8 cellular contexts compared by ENCODE assay signal in the genomic region with DNA sequence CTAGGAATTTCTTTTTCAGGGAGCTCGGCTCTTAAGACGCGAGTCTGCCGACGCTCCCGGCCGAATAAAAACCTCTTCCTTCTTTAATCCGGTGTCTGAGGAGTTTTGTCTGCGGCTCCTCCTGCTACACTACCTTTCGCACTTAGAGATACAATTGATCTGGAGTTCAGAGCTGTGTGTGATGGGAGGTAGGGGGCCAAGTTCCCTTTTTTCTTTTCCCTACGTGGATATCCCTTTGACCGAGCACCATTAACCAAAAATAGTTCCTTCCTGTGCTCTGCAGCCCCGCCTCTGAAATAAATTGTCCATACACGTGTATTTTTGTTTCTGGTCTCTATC. TPM values are rescaled to one million over a fixed set of nuclear protein-coding genes. Genes with fewer than 3 reads are reported as not detected.
DNase-seq lines count a peak whose midpoint lies in the region; ATAC-seq and TF ChIP-seq lines count a peak whose summit lies in the region.

No MANE protein-coding gene starts in this region.

- POLR2A ChIA-PET in activated CD8-positive, alpha-beta T cell treated with anti-CD3 and anti-CD28 coated beads, Interleukin-2, amount 10 ng/mL, durations not matched to agents 7 days and 5 days (lab: Charles Lee): interaction anchor here (0.7 to 1.7 kb wide), 10 partner anchors 9 to 162 kb away, joined by 3 to 14 read pairs (median 4); partner anchors contain the start of gene TBC1D1

- intact Hi-C loops in prostate gland (cut with DNase I): loop anchor here (2.0 to 5.0 kb wide), 3 partner anchors 23 to 151 kb away; partner anchors contain the start of gene TBC1D1

- CTCF ChIA-PET in activated CD8-positive, alpha-beta T cell treated with anti-CD3 and anti-CD28 coated beads, Interleukin-2, amount 10 ng/mL, durations not matched to agents 7 days and 5 days (lab: Charles Lee): interaction anchor here (0.9 to 1.4 kb wide), 4 partner anchors 9 to 210 kb away, joined by 3 to 6 read pairs (median 3); no protein-coding TSS in a partner anchor

- peaks cover 12% of the 10 kb centered on the region for H3K36me3 ChIP-seq in CD4-positive, CD25-positive, alpha-beta regulatory T cell (ENCODE audit: control insufficient read depth, insufficient read depth, low read length)
- H3K36me3 ChIP-seq in HUES64 (ENCODE audit: insufficient read depth, low read length) (peaks cover 12% of the 10 kb centered on the region), prostate gland (no peaks in the 10 kb centered on the region)

- H3K4me3 Mint-ChIP-seq in CD4-positive, CD25-positive, alpha-beta regulatory T cell: peak overlapping the region; percentile 95 to 100 (median 98)
- peak overlapping the region; percentile 97 for H3K4me3 Mint-ChIP-seq in activated CD8-positive, alpha-beta T cell treated with anti-CD3 and anti-CD28 coated beads, Interleukin-2, amount 10 ng/mL, durations not matched to agents 7 days and 5 days
- H3K4me3 Mint-ChIP-seq in glutamatergic neuron (ENCODE audit: unreplicated experiment): peak overlapping the region; percentile 97

- H3K27me3 Mint-ChIP-seq in CD4-positive, CD25-positive, alpha-beta regulatory T cell: no peaks in the 10 kb centered on the region
- peaks cover 4% of the 10 kb centered on the region for H3K27me3 Mint-ChIP-seq in activated CD8-positive, alpha-beta T cell treated with anti-CD3 and anti-CD28 coated beads, Interleukin-2, amount 10 ng/mL, durations not matched to agents 7 days and 5 days (ENCODE audit: low read depth)
- peaks cover 11% of the 10 kb centered on the region for H3K27me3 Mint-ChIP-seq in glutamatergic neuron (ENCODE audit: unreplicated experiment)

- peak overlapping the region; percentile 99 for H3K4me3 ChIP-seq in CD4-positive, CD25-positive, alpha-beta regulatory T cell (ENCODE audit: low read depth, low read length)
- H3K4me3 ChIP-seq in HUES64 (ENCODE audit: low read length) (peak overlapping the region; percentile 88), prostate gland (peak overlapping the region; percentile 68 to 87)

- peak overlapping the region; percentile 63 for H3K9ac ChIP-seq in HUES64 (ENCODE audit: low read depth, low read length)

- under 1% methylated on average over 11 of the region's 14 CpGs for whole genome bisulfite sequencing in HUES64
- WGBS in prostate gland: under 1% methylated on average over 14 of the region's 14 CpGs

- no peaks in the 10 kb centered on the region for H3K9me3 Mint-ChIP-seq in CD4-positive, CD25-positive, alpha-beta regulatory T cell
- no peaks in the 10 kb centered on the region for H3K9me3 Mint-ChIP-seq in activated CD8-positive, alpha-beta T cell treated with anti-CD3 and anti-CD28 coated beads, Interleukin-2, amount 10 ng/mL, durations not matched to agents 7 days and 5 days (ENCODE audit: insufficient read depth)
- peaks cover 3% of the 10 kb centered on the region for H3K9me3 Mint-ChIP-seq in glutamatergic neuron (ENCODE audit: unreplicated experiment)

- DNase-seq in CD4-positive, CD25-positive, alpha-beta regulatory T cell: no peak
- peak; percentile 30 for DNase-seq in activated CD8-positive, alpha-beta T cell treated with anti-CD3 and anti-CD28 coated beads, Interleukin-2, amount 10 ng/mL, durations not matched to agents 7 days and 5 days
- DNase-seq in glutamatergic neuron (no peak), prostate gland (ENCODE audit: low spot score) (no peak), NK-92 (lab: John Stamatoyannopoulos, UW; ENCODE audit: unreplicated experiment) (no peak), SW480 (ENCODE audit: low spot score) (no peak)

- peak overlapping the region; percentile 92 to 96 (median 92) for H3K27ac Mint-ChIP-seq in CD4-positive, CD25-positive, alpha-beta regulatory T cell
- H3K27ac Mint-ChIP-seq in activated CD8-positive, alpha-beta T cell treated with anti-CD3 and anti-CD28 coated beads, Interleukin-2, amount 10 ng/mL, durations not matched to agents 7 days and 5 days: peak overlapping the region; percentile 95
- H3K27ac Mint-ChIP-seq in glutamatergic neuron (ENCODE audit: unreplicated experiment): no peak overlapping the region

- no peak for ATAC-seq in CD4-positive, CD25-positive, alpha-beta regulatory T cell (ENCODE audit: low read depth in 2 of 2)
- ATAC-seq in GM21381 (IDR thresholded peaks at IDR 0.05; ENCODE audit: unreplicated experiment): peak; percentile 4
- peak; percentile 2 for ATAC-seq in activated CD8-positive, alpha-beta T cell treated with anti-CD3 and anti-CD28 coated beads, Interleukin-2, amount 10 ng/mL, durations not matched to agents 7 days and 5 days

- H3K27ac ChIP-seq in CD4-positive, CD25-positive, alpha-beta regulatory T cell (ENCODE audit: insufficient read depth, low read length, poor library complexity, severe bottlenecking): peak overlapping the region; percentile 67
- H3K27ac ChIP-seq in HUES64 (ENCODE audit: low read depth, low read length): no peak overlapping the region
- H3K27ac ChIP-seq in prostate gland: peak overlapping the region; percentile 79 to 83

- H3K27me3 ChIP-seq in CD4-positive, CD25-positive, alpha-beta regulatory T cell (ENCODE audit: control insufficient read depth, insufficient read depth, low read length): no peaks in the 10 kb centered on the region
- peaks cover 29% of the 10 kb centered on the region for H3K27me3 ChIP-seq in HUES64 (ENCODE audit: insufficient read depth, low read length)
- no peaks in the 10 kb centered on the region for H3K27me3 ChIP-seq in prostate gland (replicated peaks; ENCODE audit: insufficient read depth)

- peaks cover 13 to 55% (median 37%) of the 10 kb centered on the region in 4 donors for H3K4me1 Mint-ChIP-seq in CD4-positive, CD25-positive, alpha-beta regulatory T cell
- H3K4me1 Mint-ChIP-seq in activated CD8-positive, alpha-beta T cell treated with anti-CD3 and anti-CD28 coated beads, Interleukin-2, amount 10 ng/mL, durations not matched to agents 7 days and 5 days (ENCODE audit: low read depth): peaks cover 50% of the 10 kb centered on the region
- H3K4me1 Mint-ChIP-seq in glutamatergic neuron (ENCODE audit: low read depth, unreplicated experiment): peaks cover 4% of the 10 kb centered on the region

- H3K9me3 ChIP-seq in CD4-positive, CD25-positive, alpha-beta regulatory T cell (ENCODE audit: control insufficient read depth in 2 of 2, low read length in 2 of 2): no peaks in the 10 kb centered on the region
- H3K9me3 ChIP-seq in HUES64 (ENCODE audit: insufficient read depth, low read depth, low read length) (no peaks in the 10 kb centered on the region), prostate gland (no peaks in the 10 kb centered on the region)

- TF ChIP-seq POLR2A in prostate gland (IDR thresholded peaks at IDR 0.05): no peak

- TF ChIP-seq CTCF in glutamatergic neuron (IDR thresholded peaks at IDR 0.05; ENCODE audit: partially characterized antibody, unreplicated experiment): no peak
- TF ChIP-seq CTCF in prostate gland (IDR thresholded peaks at IDR 0.05): no peak

- H3K4me1 ChIP-seq in CD4-positive, CD25-positive, alpha-beta regulatory T cell (ENCODE audit: control insufficient read depth, insufficient read depth, low read length, poor library complexity, severe bottlenecking): peaks cover 24% of the 10 kb centered on the region
- H3K4me1 ChIP-seq in HUES64 (ENCODE audit: insufficient read depth, low read length): peaks cover 12% of the 10 kb centered on the region
- no peaks in the 10 kb centered on the region for H3K4me1 ChIP-seq in prostate gland (replicated peaks)

- peaks cover 13% of the 10 kb centered on the region for H3K36me3 Mint-ChIP-seq in CD4-positive, CD25-positive, alpha-beta regulatory T cell
- peaks cover 26% of the 10 kb centered on the region for H3K36me3 Mint-ChIP-seq in activated CD8-positive, alpha-beta T cell treated with anti-CD3 and anti-CD28 coated beads, Interleukin-2, amount 10 ng/mL, durations not matched to agents 7 days and 5 days (ENCODE audit: low read depth)
- no peaks in the 10 kb centered on the region for H3K36me3 Mint-ChIP-seq in glutamatergic neuron (ENCODE audit: unreplicated experiment)

RNA-seq across cellular contexts. Expression of gene PGM2, which starts 0.6 kb away (rescaled TPM):
- 22.1 TPM for total RNA-seq in CD4-positive, CD25-positive, alpha-beta regulatory T cell
- polyA plus RNA-seq in CD4-positive, CD25-positive, alpha-beta regulatory T cell: 10 to 100 TPM; 20.5 to 29.5 (median 24.4) TPM
- polyA plus RNA-seq in HUES64 (2013, experiment 1 of 2): 15.2 TPM
- polyA plus RNA-seq in HUES64 (2013, experiment 2 of 2): 14.9 TPM
- 10 to 100 TPM; 49.2 to 54.5 TPM for total RNA-seq in activated CD8-positive, alpha-beta T cell treated with anti-CD3 and anti-CD28 coated beads, Interleukin-2, amount 10 ng/mL, durations not matched to agents 7 days and 5 days
- 8.8 TPM for total RNA-seq in glutamatergic neuron (ENCODE audit: unreplicated experiment)
- 10 to 100 TPM; 23.2 to 25.3 TPM for total RNA-seq in prostate gland

Comparison
In these comparisons a context has a peak if more than half of its experiments do, and no peak if none do; other contexts are left out.
1. ATAC-seq: peak in GM21381 (single experiment) and activated CD8-positive, alpha-beta T cell treated with anti-CD3 and anti-CD28 coated beads, Interleukin-2, amount 10 ng/mL, durations not matched to agents 7 days and 5 days (single experiment); none in CD4-positive, CD25-positive, alpha-beta regulatory T cell (0 of 2).
2. Peak in every context shown above with its lines, with median percentiles within 50 percentile points of each other: H3K4me3 ChIP-seq and H3K4me3 Mint-ChIP-seq.